12 cellular contexts compared by ENCODE assay signal in the genomic region with DNA sequence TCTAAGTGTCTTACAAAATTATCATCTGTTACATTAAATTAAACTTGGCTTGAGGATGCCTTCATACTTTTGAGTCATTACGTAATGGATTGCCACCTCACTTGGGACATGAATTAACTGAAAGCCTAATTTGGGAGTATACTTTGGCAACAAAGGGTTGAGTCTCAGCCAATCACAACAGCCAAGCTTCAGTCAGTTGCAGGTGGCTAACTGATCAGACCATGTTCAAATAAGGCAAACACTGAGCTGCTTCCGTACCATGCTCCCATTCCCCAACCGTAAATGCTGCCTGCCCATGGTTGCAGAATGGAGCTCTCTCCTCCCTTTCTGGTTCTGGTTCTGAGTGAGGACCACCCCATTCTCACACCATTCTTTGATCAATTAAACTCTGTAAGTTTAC.
"Had no signal": no experiment of that assay in that cellular context is flagged by ENCODE, and none has a peak within 500 bp of the region (broad histone marks: within the 10 kb centered on the region; RNA-seq: fewer than 3 reads in every experiment).

No MANE protein-coding gene starts in this region.

- H3K4me3 ChIP-seq: cardiac muscle cell, thoracic aorta, upper lobe of right lung had no signal

- DNase-seq: activated CD4-positive, CD25-positive, alpha-beta regulatory T cell; activated naive CD4-positive, alpha-beta T cell treated with Interleukin-2 at 50 U/mL for 16 hours; activated T-cell treated with anti-CD3 and anti-CD28 coated beads for 4 hours; erythroblast; hypothalamus; nephron progenitor cell; stimulated activated CD4-positive, alpha-beta T cell treated with anti-CD3 and anti-CD28 coated beads, Interleukin-12 subunit alpha, Interleukin-12 subunit beta, amount 100 ng/mL, for 4 hours; stimulated activated CD4-positive, alpha-beta T cell treated with anti-CD3 and anti-CD28 coated beads, Interleukin-2, amount 100 ng/mL, for 24 hours; SW 1271; upper lobe of right lung had no signal

- H3K27me3 ChIP-seq: cardiac muscle cell, upper lobe of right lung had no signal

- H3K9me3 Mint-ChIP-seq: nephron progenitor cell had no signal

- H3K4me1 ChIP-seq: upper lobe of right lung had no signal

- H3K4me3 Mint-ChIP-seq: nephron progenitor cell had no signal

- H3K27ac Mint-ChIP-seq: nephron progenitor cell had no signal

- H3K9me3 ChIP-seq: thoracic aorta, upper lobe of right lung had no signal

- H3K27ac ChIP-seq: cardiac muscle cell, thoracic aorta, upper lobe of right lung had no signal

- ATAC-seq: upper lobe of right lung had no signal

- H3K36me3 ChIP-seq: cardiac muscle cell, thoracic aorta, upper lobe of right lung had no signal
